In genomic region chr4:151887816-151888180, GRCh38 we compare ENCODE assay signal across 12 cellular contexts.
DNase-seq lines count a peak whose midpoint lies in the region; ATAC-seq, FAIRE-seq and TF ChIP-seq lines count a peak whose summit lies in the region.
"Had no signal": no experiment of that assay in that cellular context is flagged by ENCODE, and none has a peak within 500 bp of the region (broad histone marks: within the 10 kb centered on the region; RNA-seq: fewer than 3 reads in every experiment).

No MANE protein-coding gene starts in this region.

- no peak for DNase-seq in keratinocyte (ENCODE audit: low read depth, low spot score)
- no peak for DNase-seq in T-helper 2 cell treated with Interferon-gamma antibody and Interleukin-4, amounts not matched to agents 5 μg/mL and 100 μg/mL, for 36 hours (ENCODE audit: low spot score)
- DNase-seq in NOMO-1 treated with dmso at 0.1 percent for 144 hours (lab: John Stamatoyannopoulos, UW; ENCODE audit: unreplicated experiment): no peak
- no peak for DNase-seq in HPDE6-E6E7 (ENCODE audit: extremely low spot score)
- DNase-seq: central memory CD4-positive, alpha-beta T cell; DMS 273 treated with DMSO at 0.1 percent for 48 hours; NCI-H1436 treated with DMSO at 0.1 percent for 48 hours had no signal

- no peaks in the 10 kb centered on the region for H3K9me3 Mint-ChIP-seq in T-helper 2 cell treated with Interferon-gamma antibody and Interleukin-4, amounts not matched to agents 5 μg/mL and 100 μg/mL, for 36 hours
- H3K9me3 Mint-ChIP-seq: neural crest cell had no signal

- no peaks in the 10 kb centered on the region for H3K36me3 Mint-ChIP-seq in T-helper 2 cell treated with Interferon-gamma antibody and Interleukin-4, amounts not matched to agents 5 μg/mL and 100 μg/mL, for 36 hours (ENCODE audit: low read depth)

- no peak for TF ChIP-seq CTCF in keratinocyte (optimal IDR thresholded peaks at IDR 0.05 in 1 of 3, IDR thresholded peaks at IDR 0.05 in 1 of 3, conservative IDR thresholded peaks at IDR 0.05 in 1 of 3; ENCODE audit: extremely low read depth in 1 of 3, insufficient read depth in 2 of 3, low read length in 3 of 3)

- no peak for FAIRE-seq in keratinocyte (lab: Jason Lieb, UNC)

- peaks cover 8% of the 10 kb centered on the region for H3K4me1 Mint-ChIP-seq in T-helper 2 cell treated with Interferon-gamma antibody and Interleukin-4, amounts not matched to agents 5 μg/mL and 100 μg/mL, for 36 hours (ENCODE audit: low read depth)
- H3K4me1 Mint-ChIP-seq: neural crest cell had no signal

- no peaks in the 10 kb centered on the region for H3K9me1 ChIP-seq in keratinocyte (ENCODE audit: control insufficient read depth, extremely low read depth, insufficient read depth, low read length)

- peak overlapping the region; percentile 14 for H2AFZ ChIP-seq in keratinocyte (ENCODE audit: control insufficient read depth, low read length)

- dilution Hi-C loops in keratinocyte (cut with MboI; ENCODE audit: extremely low pct_ligation_motif_present, low sequenced_read_pairs): no loop called here

- H3K4me3 ChIP-seq in keratinocyte (ENCODE audit: control insufficient read depth in 2 of 3, extremely low read depth in 1 of 3, insufficient read depth in 2 of 3, low read depth in 1 of 3, low read length in 3 of 3): no peak overlapping the region

- no peaks in the 10 kb centered on the region for H3K79me2 ChIP-seq in keratinocyte (ENCODE audit: control insufficient read depth, insufficient read depth, low read length)

- no peak overlapping the region for H3K4me2 ChIP-seq in keratinocyte (ENCODE audit: control insufficient read depth, extremely low read depth, insufficient read depth, low read depth, low read length)

- no peaks in the 10 kb centered on the region for H3K36me3 ChIP-seq in keratinocyte (ENCODE audit: control insufficient read depth in 2 of 2, extremely low read depth in 1 of 2, insufficient read depth in 2 of 2, low read length in 2 of 2)

- H3K27me3 Mint-ChIP-seq in T-helper 2 cell treated with Interferon-gamma antibody and Interleukin-4, amounts not matched to agents 5 μg/mL and 100 μg/mL, for 36 hours (ENCODE audit: low read depth): no peaks in the 10 kb centered on the region

- H3K27ac Mint-ChIP-seq in T-helper 2 cell treated with Interferon-gamma antibody and Interleukin-4, amounts not matched to agents 5 μg/mL and 100 μg/mL, for 36 hours: no peak overlapping the region
- H3K27ac Mint-ChIP-seq: activated T-cell treated with anti-CD3 and anti-CD28 coated beads, Interleukin-2, amount 50 U/mL, for 72 hours had no signal

- peak; percentile 39 for ATAC-seq in GM19035 (IDR thresholded peaks at IDR 0.05; ENCODE audit: unreplicated experiment)
- peak; percentile 30 for ATAC-seq in GM21723 (IDR thresholded peaks at IDR 0.05; ENCODE audit: unreplicated experiment)
- ATAC-seq in HG03159 (IDR thresholded peaks at IDR 0.05; ENCODE audit: unreplicated experiment): peak; percentile 29

- peaks cover 8% of the 10 kb centered on the region for H3K4me1 ChIP-seq in keratinocyte (ENCODE audit: control insufficient read depth, extremely low read depth, insufficient read depth, low read length)

- no peak overlapping the region for H3K4me3 Mint-ChIP-seq in T-helper 2 cell treated with Interferon-gamma antibody and Interleukin-4, amounts not matched to agents 5 μg/mL and 100 μg/mL, for 36 hours
- H3K4me3 Mint-ChIP-seq: neural crest cell had no signal

- no peak overlapping the region for H3K27ac ChIP-seq in keratinocyte (ENCODE audit: control insufficient read depth, insufficient read depth, low read length)

- H3K9ac ChIP-seq in keratinocyte (ENCODE audit: control insufficient read depth, extremely low read depth, insufficient read depth, low read length): no peak overlapping the region

- H4K20me1 ChIP-seq in keratinocyte (ENCODE audit: control insufficient read depth, extremely low read depth, insufficient read depth, low read length): no peaks in the 10 kb centered on the region

- no peaks in the 10 kb centered on the region for H3K9me3 ChIP-seq in keratinocyte (ENCODE audit: control insufficient read depth, low read depth, low read length)

- no peaks in the 10 kb centered on the region for H3K27me3 ChIP-seq in keratinocyte (ENCODE audit: control insufficient read depth, extremely low read depth, insufficient read depth, low read length)
